14 cellular contexts compared by ENCODE assay signal in genomic region chr21:35043549-35043948, GRCh38. TPM values are rescaled to one million over a fixed set of nuclear protein-coding genes. Genes with fewer than 3 reads are reported as not detected.
DNase-seq lines count a peak whose midpoint lies in the region; ATAC-seq lines count a peak whose summit lies in the region.
"Had no signal": no experiment of that assay in that cellular context is flagged by ENCODE, and none has a peak within 500 bp of the region (broad histone marks: within the 10 kb centered on the region; RNA-seq: fewer than 3 reads in every experiment).

No MANE protein-coding gene starts in this region.

- POLR2A ChIA-PET in T-cell (lab: Charles Lee) = interaction anchor here in 1 of 2 donors (0.5 to 0.6 kb wide), 2 partner anchors 15 to 61 kb away, joined by 4 read pairs; no protein-coding TSS in a partner anchor

- H3K4me3 Mint-ChIP-seq in stimulated activated naive CD8-positive, alpha-beta T cell treated with anti-CD3 and anti-CD28 coated beads, Interleukin-15, Interleukin-2, amounts not matched to agents 100 ng/mL and 50 ng/mL, for 24 hours = peak overlapping the region; percentile 57
- peak overlapping the region in 1 of 2 donors; percentile 66 for H3K4me3 Mint-ChIP-seq in stimulated activated naive CD8-positive, alpha-beta T cell treated with anti-CD3 and anti-CD28 coated beads, Interleukin-15, amount 100 ng/mL, for 72 hours
- peak overlapping the region; percentile 88 to 99 (median 97) for H3K4me3 Mint-ChIP-seq in T-cell
- H3K4me3 Mint-ChIP-seq in central memory CD8-positive, alpha-beta T cell = peak overlapping the region; percentile 89
- H3K4me3 Mint-ChIP-seq: WTC11 had no signal

- peak overlapping the region; percentile 77 for H3K27ac Mint-ChIP-seq in stimulated activated naive CD8-positive, alpha-beta T cell treated with anti-CD3 and anti-CD28 coated beads, Interleukin-15, Interleukin-2, amounts not matched to agents 100 ng/mL and 50 ng/mL, for 24 hours
- peak overlapping the region in 1 of 2 donors; percentile 62 for H3K27ac Mint-ChIP-seq in stimulated activated naive CD8-positive, alpha-beta T cell treated with anti-CD3 and anti-CD28 coated beads, Interleukin-15, amount 100 ng/mL, for 72 hours
- H3K27ac Mint-ChIP-seq in T-cell = peak overlapping the region; percentile 97 to 98
- peak overlapping the region; percentile 98 for H3K27ac Mint-ChIP-seq in central memory CD8-positive, alpha-beta T cell (ENCODE audit: low read depth)
- H3K27ac Mint-ChIP-seq: WTC11 had no signal

- ATAC-seq in stimulated activated naive CD8-positive, alpha-beta T cell treated with anti-CD3 and anti-CD28 coated beads, Interleukin-15, amount 100 ng/mL, for 72 hours = no peak
- peak in 1 of 4 experiments; percentile 17 for ATAC-seq in T-cell (replicated peaks in 1 of 4)
- ATAC-seq in central memory CD8-positive, alpha-beta T cell (replicated peaks; ENCODE audit: extremely low read depth, poor library complexity, severe bottlenecking) = no peak
- no peak for ATAC-seq in GM21786 (IDR thresholded peaks at IDR 0.05; ENCODE audit: unreplicated experiment)
- ATAC-seq: WTC11 had no signal

- peaks cover 99% of the 10 kb centered on the region for H3K4me1 Mint-ChIP-seq in stimulated activated naive CD8-positive, alpha-beta T cell treated with anti-CD3 and anti-CD28 coated beads, Interleukin-15, Interleukin-2, amounts not matched to agents 100 ng/mL and 50 ng/mL, for 24 hours (ENCODE audit: low read depth)
- peaks cover 83% of the 10 kb centered on the region for H3K4me1 Mint-ChIP-seq in stimulated activated naive CD8-positive, alpha-beta T cell treated with anti-CD3 and anti-CD28 coated beads, Interleukin-15, amount 100 ng/mL, for 72 hours
- H3K4me1 Mint-ChIP-seq in T-cell = peaks cover 82 to 93% (median 84%) of the 10 kb centered on the region in 3 donors
- H3K4me1 Mint-ChIP-seq in central memory CD8-positive, alpha-beta T cell = peaks cover 79% of the 10 kb centered on the region

- CTCF ChIA-PET in T-cell (lab: Charles Lee) = interaction anchor here in 1 of 2 donors (1.2 to 1.4 kb wide), 2 partner anchors 152 to 154 kb away, joined by 3 read pairs; no protein-coding TSS in a partner anchor

- H3K27me3 Mint-ChIP-seq in stimulated activated naive CD8-positive, alpha-beta T cell treated with anti-CD3 and anti-CD28 coated beads, Interleukin-15, Interleukin-2, amounts not matched to agents 100 ng/mL and 50 ng/mL, for 24 hours = no peaks in the 10 kb centered on the region
- no peaks in the 10 kb centered on the region for H3K27me3 Mint-ChIP-seq in stimulated activated naive CD8-positive, alpha-beta T cell treated with anti-CD3 and anti-CD28 coated beads, Interleukin-15, amount 100 ng/mL, for 72 hours
- H3K27me3 Mint-ChIP-seq in T-cell = no peaks in the 10 kb centered on the region
- H3K27me3 Mint-ChIP-seq in central memory CD8-positive, alpha-beta T cell = no peaks in the 10 kb centered on the region

- H3K9me3 Mint-ChIP-seq in stimulated activated naive CD8-positive, alpha-beta T cell treated with anti-CD3 and anti-CD28 coated beads, Interleukin-15, Interleukin-2, amounts not matched to agents 100 ng/mL and 50 ng/mL, for 24 hours = no peaks in the 10 kb centered on the region
- H3K9me3 Mint-ChIP-seq in stimulated activated naive CD8-positive, alpha-beta T cell treated with anti-CD3 and anti-CD28 coated beads, Interleukin-15, amount 100 ng/mL, for 72 hours = no peaks in the 10 kb centered on the region
- H3K9me3 Mint-ChIP-seq in T-cell = no peaks in the 10 kb centered on the region
- H3K9me3 Mint-ChIP-seq in central memory CD8-positive, alpha-beta T cell = no peaks in the 10 kb centered on the region
- H3K9me3 Mint-ChIP-seq: WTC11 had no signal

- peaks cover 11% of the 10 kb centered on the region for H3K36me3 Mint-ChIP-seq in stimulated activated naive CD8-positive, alpha-beta T cell treated with anti-CD3 and anti-CD28 coated beads, Interleukin-15, Interleukin-2, amounts not matched to agents 100 ng/mL and 50 ng/mL, for 24 hours (ENCODE audit: low read depth)
- H3K36me3 Mint-ChIP-seq in T-cell = peaks cover 41% of the 10 kb centered on the region
- peaks cover 36% of the 10 kb centered on the region for H3K36me3 Mint-ChIP-seq in central memory CD8-positive, alpha-beta T cell (ENCODE audit: insufficient read depth)
- H3K36me3 Mint-ChIP-seq: WTC11 had no signal

- DNase-seq in stimulated activated naive CD8-positive, alpha-beta T cell treated with anti-CD3 and anti-CD28 coated beads, Interleukin-15, amount 100 ng/mL, for 72 hours = no peak
- no peak for DNase-seq in T-cell
- no peak for DNase-seq in central memory CD8-positive, alpha-beta T cell (ENCODE audit: low spot score in 2 of 2)
- DNase-seq in NOMO-1 treated with DMSO at 0.1 percent for 48 hours (lab: John Stamatoyannopoulos, UW; ENCODE audit: unreplicated experiment) = no peak
- no peak for DNase-seq in NCI-H2196 treated with DMSO at 0.1 percent for 48 hours (lab: John Stamatoyannopoulos, UW; ENCODE audit: unreplicated experiment)
- DNase-seq in NCI-H187 (lab: John Stamatoyannopoulos, UW) = no peak
- DNase-seq: DMS 273 treated with DMSO at 0.1 percent for 48 hours; NCI-H1092 treated with DMSO at 0.1 percent for 48 hours; occipital lobe; PC-9; stimulated activated CD4-positive, alpha-beta T cell treated with anti-CD3 and anti-CD28 coated beads, Interleukin-12 subunit alpha, Interleukin-12 subunit beta, amount 100 ng/mL, for 4 hours had no signal

RNA-seq across cellular contexts. Expression of gene RUNX1, which starts 5.6 kb away (rescaled TPM):
- total RNA-seq in T-cell = 100 to 1,000 TPM in 3 of 5 donors, 10 to 100 TPM in 2; 87.0 to 117 (median 104) TPM
